1 cellular context compared by ENCODE assay signal in the genomic region with DNA sequence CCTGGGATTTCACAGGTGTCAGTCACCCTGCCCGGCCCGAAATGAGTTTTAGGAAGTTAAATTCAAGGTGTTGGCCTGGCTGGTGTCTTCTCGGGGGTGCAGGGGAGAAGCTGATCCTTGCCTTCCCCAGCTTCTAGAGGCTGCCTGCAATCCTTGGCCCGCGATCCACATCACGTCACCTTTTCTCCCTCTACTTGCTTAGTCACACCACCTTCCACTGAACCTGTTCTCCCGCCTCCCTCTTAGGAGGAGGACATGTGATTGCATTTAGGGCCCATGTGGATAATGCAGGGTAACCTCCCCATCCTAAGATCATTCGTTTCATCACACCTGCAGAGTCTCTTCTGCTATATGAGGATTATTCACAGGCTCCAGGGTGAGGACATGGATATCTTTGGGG.
TF ChIP-seq lines count a peak whose summit lies in the region.

No MANE protein-coding gene starts in this region.

TF ChIP-seq in GM23338, 12 proteins besides CTCF, POLR2A, EP300 and RAD21 (continued from another document):
- TF ChIP-seq ZNF462 (CRISPR knock-in tag; IDR thresholded peaks at IDR 0.05) (no peak), NANOG (IDR thresholded peaks at IDR 0.05; ENCODE audit: borderline replicate concordance) (no peak), JUNB (IDR thresholded peaks at IDR 0.05; ENCODE audit: unreplicated experiment) (no peak), STAT1 (IDR thresholded peaks at IDR 0.05; ENCODE audit: unreplicated experiment) (no peak), EZH2phosphoT487 (IDR thresholded peaks at IDR 0.05; ENCODE audit: unreplicated experiment) (no peak), CREB1 (CRISPR knock-in tag; IDR thresholded peaks at IDR 0.05; ENCODE audit: low read depth) (no peak), ZNF331 (CRISPR knock-in tag; IDR thresholded peaks at IDR 0.05; ENCODE audit: low read depth) (no peak), ZNF114 (CRISPR knock-in tag; IDR thresholded peaks at IDR 0.05) (no peak)
- TF ChIP-seq, protein P1, sequence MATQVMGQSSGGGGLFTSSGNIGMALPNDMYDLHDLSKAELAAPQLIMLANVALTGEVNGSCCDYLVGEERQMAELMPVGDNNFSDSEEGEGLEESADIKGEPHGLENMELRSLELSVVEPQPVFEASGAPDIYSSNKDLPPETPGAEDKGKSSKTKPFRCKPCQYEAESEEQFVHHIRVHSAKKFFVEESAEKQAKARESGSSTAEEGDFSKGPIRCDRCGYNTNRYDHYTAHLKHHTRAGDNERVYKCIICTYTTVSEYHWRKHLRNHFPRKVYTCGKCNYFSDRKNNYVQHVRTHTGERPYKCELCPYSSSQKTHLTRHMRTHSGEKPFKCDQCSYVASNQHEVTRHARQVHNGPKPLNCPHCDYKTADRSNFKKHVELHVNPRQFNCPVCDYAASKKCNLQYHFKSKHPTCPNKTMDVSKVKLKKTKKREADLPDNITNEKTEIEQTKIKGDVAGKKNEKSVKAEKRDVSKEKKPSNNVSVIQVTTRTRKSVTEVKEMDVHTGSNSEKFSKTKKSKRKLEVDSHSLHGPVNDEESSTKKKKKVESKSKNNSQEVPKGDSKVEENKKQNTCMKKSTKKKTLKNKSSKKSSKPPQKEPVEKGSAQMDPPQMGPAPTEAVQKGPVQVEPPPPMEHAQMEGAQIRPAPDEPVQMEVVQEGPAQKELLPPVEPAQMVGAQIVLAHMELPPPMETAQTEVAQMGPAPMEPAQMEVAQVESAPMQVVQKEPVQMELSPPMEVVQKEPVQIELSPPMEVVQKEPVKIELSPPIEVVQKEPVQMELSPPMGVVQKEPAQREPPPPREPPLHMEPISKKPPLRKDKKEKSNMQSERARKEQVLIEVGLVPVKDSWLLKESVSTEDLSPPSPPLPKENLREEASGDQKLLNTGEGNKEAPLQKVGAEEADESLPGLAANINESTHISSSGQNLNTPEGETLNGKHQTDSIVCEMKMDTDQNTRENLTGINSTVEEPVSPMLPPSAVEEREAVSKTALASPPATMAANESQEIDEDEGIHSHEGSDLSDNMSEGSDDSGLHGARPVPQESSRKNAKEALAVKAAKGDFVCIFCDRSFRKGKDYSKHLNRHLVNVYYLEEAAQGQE (IDR thresholded peaks at IDR 0.05; ENCODE audit: unreplicated experiment): no peak
TF ChIP-seq in GM23338: peak in this region for 0.
